Comparison of ENCODE assay signal across 37 cellular contexts in genomic region chr12:130418261-130418660, GRCh38.
"Had no signal": no experiment of that assay in that cellular context is flagged by ENCODE, and none has a peak within 500 bp of the region (broad histone marks: within the 10 kb centered on the region; RNA-seq: fewer than 3 reads in every experiment).

No MANE protein-coding gene starts in this region.

- ATAC-seq: activated CD8-positive, alpha-beta memory T cell treated with anti-CD3 and anti-CD28 coated beads, Interleukin-2, amount 10 ng/mL, durations not matched to agents 7 days and 5 days; activated T-cell treated with anti-CD3 and anti-CD28 coated beads, Interleukin-2, amount 50 U/mL, for 72 hours; activated T-helper 17 cell treated with anti-CD3 and anti-CD28 coated beads, Interleukin-2, amount 50 U/mL, for 72 hours; Right ventricle myocardium inferior had no signal

- H3K4me3 Mint-ChIP-seq: activated B cell treated with CpG ODN at 0.5 μM for 24 hours; activated CD4-positive, alpha-beta memory T cell treated with anti-CD3 and anti-CD28 coated beads, Interleukin-2, amount 10 ng/mL, durations not matched to agents 7 days and 5 days; activated CD8-positive, alpha-beta memory T cell treated with anti-CD3 and anti-CD28 coated beads, Interleukin-2, amount 10 ng/mL, durations not matched to agents 7 days and 5 days; activated naive CD4-positive, alpha-beta T cell treated with anti-CD3 and anti-CD28 coated beads, Interleukin-2, amount 50 U/mL, for 24 hours; activated naive CD8-positive, alpha-beta T cell treated with anti-CD3 and anti-CD28 coated beads, Interleukin-2, amount 10 ng/mL, durations not matched to agents 7 days and 5 days; activated T-cell treated with anti-CD3 and anti-CD28 coated beads, Interleukin-2, amount 50 U/mL, for 72 hours; activated T-helper 17 cell treated with anti-CD3 and anti-CD28 coated beads, Interleukin-2, amount 50 U/mL, for 72 hours; central memory CD8-positive, alpha-beta T cell had no signal

- H3K9me3 ChIP-seq: ascending aorta had no signal

- H3K4me1 Mint-ChIP-seq: activated B cell treated with CpG ODN at 0.5 μM for 24 hours; activated CD4-positive, alpha-beta memory T cell treated with anti-CD3 and anti-CD28 coated beads, Interleukin-2, amount 10 ng/mL, durations not matched to agents 7 days and 5 days; activated CD8-positive, alpha-beta memory T cell treated with anti-CD3 and anti-CD28 coated beads, Interleukin-2, amount 10 ng/mL, durations not matched to agents 7 days and 5 days; activated naive CD4-positive, alpha-beta T cell treated with anti-CD3 and anti-CD28 coated beads, Interleukin-2, amount 50 U/mL, for 24 hours; activated naive CD8-positive, alpha-beta T cell treated with anti-CD3 and anti-CD28 coated beads, Interleukin-2, amount 10 ng/mL, durations not matched to agents 7 days and 5 days; activated T-helper 17 cell treated with anti-CD3 and anti-CD28 coated beads, Interleukin-2, amount 50 U/mL, for 72 hours; central memory CD8-positive, alpha-beta T cell had no signal

- H3K9me3 Mint-ChIP-seq: activated B cell treated with CpG ODN at 0.5 μM for 24 hours; activated CD4-positive, alpha-beta memory T cell treated with anti-CD3 and anti-CD28 coated beads, Interleukin-2, amount 10 ng/mL, durations not matched to agents 7 days and 5 days; activated naive CD4-positive, alpha-beta T cell treated with anti-CD3 and anti-CD28 coated beads, Interleukin-2, amount 50 U/mL, for 24 hours; activated naive CD8-positive, alpha-beta T cell treated with anti-CD3 and anti-CD28 coated beads, Interleukin-2, amount 10 ng/mL, durations not matched to agents 7 days and 5 days; activated T-helper 17 cell treated with anti-CD3 and anti-CD28 coated beads, Interleukin-2, amount 50 U/mL, for 72 hours; central memory CD8-positive, alpha-beta T cell had no signal

- H3K4me1 ChIP-seq: ascending aorta had no signal

- H3K27ac Mint-ChIP-seq: activated B cell treated with CpG ODN at 0.5 μM for 24 hours; activated CD4-positive, alpha-beta memory T cell treated with anti-CD3 and anti-CD28 coated beads, Interleukin-2, amount 10 ng/mL, durations not matched to agents 7 days and 5 days; activated CD8-positive, alpha-beta memory T cell treated with anti-CD3 and anti-CD28 coated beads, Interleukin-2, amount 10 ng/mL, durations not matched to agents 7 days and 5 days; activated naive CD4-positive, alpha-beta T cell treated with anti-CD3 and anti-CD28 coated beads, Interleukin-2, amount 50 U/mL, for 24 hours; activated naive CD8-positive, alpha-beta T cell treated with anti-CD3 and anti-CD28 coated beads, Interleukin-2, amount 10 ng/mL, durations not matched to agents 7 days and 5 days; activated T-cell treated with anti-CD3 and anti-CD28 coated beads, Interleukin-2, amount 50 U/mL, for 72 hours; activated T-helper 17 cell treated with anti-CD3 and anti-CD28 coated beads, Interleukin-2, amount 50 U/mL, for 72 hours had no signal

- H3K9ac ChIP-seq: KMS-11 had no signal

- H3K36me3 ChIP-seq: ascending aorta, cardiac muscle cell had no signal

- H3K4me3 ChIP-seq: ascending aorta, cardiac muscle cell, PC-9 had no signal

- H3K27me3 Mint-ChIP-seq: activated B cell treated with CpG ODN at 0.5 μM for 24 hours; activated CD4-positive, alpha-beta memory T cell treated with anti-CD3 and anti-CD28 coated beads, Interleukin-2, amount 10 ng/mL, durations not matched to agents 7 days and 5 days; activated CD8-positive, alpha-beta memory T cell treated with anti-CD3 and anti-CD28 coated beads, Interleukin-2, amount 10 ng/mL, durations not matched to agents 7 days and 5 days had no signal

- H3K27me3 ChIP-seq: ascending aorta, cardiac muscle cell had no signal

- DNase-seq: activated B cell treated with CpG ODN at 0.5 μM for 24 hours; activated CD4-positive, alpha-beta memory T cell treated with anti-CD3 and anti-CD28 coated beads, Interleukin-2, amount 10 ng/mL, durations not matched to agents 7 days and 5 days; activated CD4-positive, alpha-beta T cell treated with anti-CD3 and anti-CD28 coated beads for 1 hour; activated CD4-positive, alpha-beta T cell treated with anti-CD3 and anti-CD28 coated beads for 48 hours; activated CD8-positive, alpha-beta memory T cell treated with anti-CD3 and anti-CD28 coated beads for 24 hours; activated CD8-positive, alpha-beta memory T cell treated with anti-CD3 and anti-CD28 coated beads, Interleukin-2, amount 10 ng/mL, durations not matched to agents 7 days and 5 days; activated CD8-positive, alpha-beta memory T cell treated with anti-CD3 and anti-CD28 coated beads, Interleukin-2, amount 50 U/mL, for 48 hours; activated effector memory CD4-positive, alpha-beta T cell treated with anti-CD3 and anti-CD28 coated beads, Interleukin-2, amount 50 U/mL, for 16 hours; activated naive CD4-positive, alpha-beta T cell; activated naive CD8-positive, alpha-beta T cell treated with anti-CD3 and anti-CD28 coated beads, Interleukin-2, amount 10 ng/mL, durations not matched to agents 7 days and 5 days; activated T-cell treated with anti-CD3 and anti-CD28 coated beads, Interleukin-2, amount 50 U/mL, for 72 hours; amygdala; NCI-H1092 treated with DMSO at 0.1 percent for 48 hours; NCI-H1417; NCI-H146; NCI-H187 treated with DMSO at 0.1 percent for 48 hours; NCI-H2081 treated with DMSO at 0.1 percent for 48 hours; NCI-H2171; NCI-H510A; NCI-H526; NCI-H748 treated with DMSO at 0.1 percent for 48 hours; NK-92 treated with Interleukin-12 subunit alpha and Interleukin-12 subunit beta, amount 100 ng/mL, for 24 hours; PC-9; SIG-M5; SW 1271; T-helper 1 cell; T-helper 2 cell; T-helper 9 cell had no signal

- H3K36me3 Mint-ChIP-seq: activated CD8-positive, alpha-beta memory T cell treated with anti-CD3 and anti-CD28 coated beads, Interleukin-2, amount 10 ng/mL, durations not matched to agents 7 days and 5 days; activated naive CD4-positive, alpha-beta T cell treated with anti-CD3 and anti-CD28 coated beads, Interleukin-2, amount 50 U/mL, for 24 hours; activated naive CD8-positive, alpha-beta T cell treated with anti-CD3 and anti-CD28 coated beads, Interleukin-2, amount 10 ng/mL, durations not matched to agents 7 days and 5 days had no signal

- H2AFZ ChIP-seq: PC-9 had no signal

- H3K4me2 ChIP-seq: KMS-11, PC-9 had no signal

- H3K27ac ChIP-seq: ascending aorta, cardiac muscle cell, KMS-11, PC-9, RWPE1, VCaP had no signal
